In the genomic region with DNA sequence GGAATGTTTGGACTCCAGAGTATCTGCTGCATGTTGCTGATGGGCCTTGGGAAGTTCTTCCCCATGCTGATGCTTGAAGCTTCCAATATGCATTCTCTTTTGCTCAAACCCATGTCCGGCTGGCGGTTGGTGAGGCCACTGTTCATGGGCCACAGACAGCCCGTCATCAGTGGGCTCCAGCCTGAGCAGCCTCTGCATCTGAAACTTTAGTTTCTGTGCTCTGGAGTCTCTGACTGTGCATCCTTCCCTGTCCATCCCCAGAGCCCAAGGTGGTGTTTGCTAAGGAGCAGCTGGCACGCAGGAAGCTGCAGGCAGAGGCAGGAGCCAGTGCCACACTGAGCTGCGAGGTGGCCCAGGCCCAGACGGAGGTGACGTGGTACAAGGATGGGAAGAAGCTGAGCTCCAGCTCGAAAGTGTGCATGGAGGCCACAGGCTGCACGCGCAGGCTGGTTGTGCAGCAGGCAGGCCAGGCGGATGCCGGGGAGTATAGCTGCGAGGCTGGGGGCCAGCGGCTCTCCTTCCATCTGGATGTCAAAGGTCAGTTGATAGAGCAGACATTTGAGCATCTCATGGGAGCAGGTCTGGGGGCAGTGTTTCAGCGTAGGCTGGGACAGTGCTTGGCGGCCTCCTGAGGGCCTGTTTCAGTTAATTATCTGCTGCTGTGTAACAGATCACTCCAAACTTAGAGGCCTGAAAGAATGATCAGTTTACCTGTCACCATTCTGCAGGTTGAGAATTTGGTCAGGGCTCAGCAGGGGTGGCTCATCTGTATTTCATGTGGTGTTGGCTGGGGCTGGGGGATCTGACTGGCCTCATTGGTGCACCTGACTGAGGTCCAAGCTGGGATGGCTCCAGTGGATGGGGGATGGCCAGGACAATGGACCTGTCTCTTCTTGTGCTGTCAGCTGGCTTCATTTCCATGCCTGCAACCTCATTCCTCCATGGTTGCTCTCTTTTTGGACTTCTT, we compare ENCODE assay signal across 23 cellular contexts.
"Had no signal": no experiment of that assay in that cellular context is flagged by ENCODE, and none has a peak within 500 bp of the region (broad histone marks: within the 10 kb centered on the region; RNA-seq: fewer than 3 reads in every experiment).

No MANE protein-coding gene starts in this region.

- H3K4me3 ChIP-seq: Peyer's patch, SJSA1 had no signal

- H3K36me3 ChIP-seq: SJSA1 had no signal

- H3K9me3 ChIP-seq: Peyer's patch, SJSA1 had no signal

- ATAC-seq: activated CD4-positive, CD25-positive, alpha-beta regulatory T cell treated with anti-CD3 and anti-CD28 coated beads, Interleukin-2, amount 50 U/mL, for 24 hours; activated CD8-positive, alpha-beta memory T cell treated with anti-CD3 and anti-CD28 coated beads, Interleukin-2, amount 10 ng/mL, durations not matched to agents 7 days and 5 days; activated CD8-positive, alpha-beta T cell treated with anti-CD3 and anti-CD28 coated beads, Interleukin-2, amount 10 ng/mL, durations not matched to agents 7 days and 5 days; activated naive CD4-positive, alpha-beta T cell treated with anti-CD3 and anti-CD28 coated beads, Interleukin-2, amount 50 U/mL, for 72 hours; activated naive CD8-positive, alpha-beta T cell treated with anti-CD3 and anti-CD28 coated beads, Interleukin-2, amount 50 U/mL, for 24 hours; activated T-cell treated with anti-CD3 and anti-CD28 coated beads, Interleukin-2, amount 50 U/mL, for 4 hours; SK-N-SH treated with all-trans-retinoic acid at 6 μM for 48 hours had no signal

- DNase-seq: activated CD4-positive, alpha-beta T cell treated with anti-CD3 and anti-CD28 coated beads for 4 hours; activated CD4-positive, alpha-beta T cell treated with anti-CD3 and anti-CD28 coated beads, Interleukin-2, amount 50 U/mL, for 4 hours; activated CD8-positive, alpha-beta memory T cell treated with anti-CD3 and anti-CD28 coated beads, Interleukin-2, amount 10 ng/mL, durations not matched to agents 7 days and 5 days; activated CD8-positive, alpha-beta T cell treated with anti-CD3 and anti-CD28 coated beads, Interleukin-2, amount 10 ng/mL, durations not matched to agents 7 days and 5 days; activated effector memory CD4-positive, alpha-beta T cell treated with anti-CD3 and anti-CD28 coated beads, Interleukin-2, amount 50 U/mL, for 16 hours; activated naive CD4-positive, alpha-beta T cell treated with Interleukin-2 at 50 U/mL for 16 hours; activated naive CD8-positive, alpha-beta T cell treated with anti-CD3 and anti-CD28 coated beads, Interleukin-2, amount 50 U/mL, for 24 hours; activated T-cell treated with anti-CD3 and anti-CD28 coated beads, Interleukin-2, amount 50 U/mL, for 4 hours; amniotic stem cell; KG1; NCI-H1048; NCI-H1930; NCI-H2107; NCI-H345; NCI-H510A; NCI-H526 treated with DMSO at 0.1 percent for 48 hours; Peyer's patch; SHP77; SW 1271 had no signal

- H3K27me3 ChIP-seq: Peyer's patch, SJSA1 had no signal

- H3K27ac ChIP-seq: Peyer's patch, SJSA1 had no signal

- H3K4me1 ChIP-seq: Peyer's patch had no signal
